In the genomic region with DNA sequence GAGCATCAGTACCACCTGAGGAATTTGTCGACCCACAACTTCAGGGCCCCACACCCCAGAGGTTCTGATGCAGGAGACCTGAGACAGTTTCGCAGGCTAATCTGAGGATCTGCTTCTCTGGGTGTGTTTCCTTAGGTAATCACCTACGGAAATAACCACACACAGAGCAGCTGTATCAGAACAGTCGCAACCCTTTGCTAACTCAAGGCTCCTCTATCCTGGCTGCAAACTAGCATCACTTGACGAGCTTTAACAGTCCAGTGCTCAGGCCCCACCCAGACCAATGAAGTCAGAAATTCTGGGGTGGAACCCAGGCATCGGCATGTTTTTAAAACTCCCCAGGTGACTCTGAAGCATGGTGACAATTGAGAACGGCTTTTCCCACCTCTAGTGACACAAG, we compare ENCODE assay signal across 19 cellular contexts. TPM values are rescaled to one million over a fixed set of nuclear protein-coding genes. Genes with fewer than 3 reads are reported as not detected.
DNase-seq lines count a peak whose midpoint lies in the region; ATAC-seq and TF ChIP-seq lines count a peak whose summit lies in the region.
"Had no signal": no experiment of that assay in that cellular context is flagged by ENCODE, and none has a peak within 500 bp of the region (broad histone marks: within the 10 kb centered on the region; RNA-seq: fewer than 3 reads in every experiment).

No MANE protein-coding gene starts in this region.

- no peak overlapping the region for H2BK5ac ChIP-seq in mesendoderm (ENCODE audit: low read length)

- ATAC-seq in stimulated activated naive CD8-positive, alpha-beta T cell treated with anti-CD3 and anti-CD28 coated beads, Interleukin-15, Interleukin-2, amounts not matched to agents 100 U/mL and 50 U/mL, for 24 hours = no peak
- peak; percentile 51 for ATAC-seq in GM21717 (IDR thresholded peaks at IDR 0.05; ENCODE audit: unreplicated experiment)
- ATAC-seq in HG03571 (IDR thresholded peaks at IDR 0.05; ENCODE audit: unreplicated experiment) = peak; percentile 47
- ATAC-seq: activated CD8-positive, alpha-beta T cell treated with anti-CD3 and anti-CD28 coated beads for 36 hours; left lobe of liver had no signal

- H3K4me1 Mint-ChIP-seq in stimulated activated naive CD8-positive, alpha-beta T cell treated with anti-CD3 and anti-CD28 coated beads, Interleukin-15, Interleukin-2, amounts not matched to agents 100 ng/mL and 50 ng/mL, for 24 hours (ENCODE audit: low read depth) = peaks cover 19% of the 10 kb centered on the region

- no peak overlapping the region for H3K9ac ChIP-seq in mesendoderm (ENCODE audit: low read length)

- H3K27ac Mint-ChIP-seq in stimulated activated naive CD8-positive, alpha-beta T cell treated with anti-CD3 and anti-CD28 coated beads, Interleukin-15, Interleukin-2, amounts not matched to agents 100 ng/mL and 50 ng/mL, for 24 hours = peak overlapping the region; percentile 58
- H3K27ac Mint-ChIP-seq: activated CD8-positive, alpha-beta T cell treated with anti-CD3 and anti-CD28 coated beads for 36 hours had no signal

- TF ChIP-seq CTCF in prostate gland (IDR thresholded peaks at IDR 0.05) = no peak

- no peak overlapping the region for H3K4me3 ChIP-seq in mesendoderm (ENCODE audit: low read length)
- H3K4me3 ChIP-seq in prostate gland = no peak overlapping the region
- H3K4me3 ChIP-seq: skin epidermis had no signal

- intact Hi-C loops in prostate gland (cut with DNase I) = no loop called here

- no peaks in the 10 kb centered on the region for H3K9me3 Mint-ChIP-seq in stimulated activated naive CD8-positive, alpha-beta T cell treated with anti-CD3 and anti-CD28 coated beads, Interleukin-15, Interleukin-2, amounts not matched to agents 100 ng/mL and 50 ng/mL, for 24 hours
- H3K9me3 Mint-ChIP-seq: activated CD8-positive, alpha-beta T cell treated with anti-CD3 and anti-CD28 coated beads for 36 hours had no signal

- H2BK120ac ChIP-seq in mesendoderm (ENCODE audit: low read depth, low read length) = no peak overlapping the region

- H3K79me2 ChIP-seq in mesendoderm (ENCODE audit: control insufficient read depth, insufficient read depth, low read length) = no peaks in the 10 kb centered on the region

- no peak for DNase-seq in stimulated activated naive CD8-positive, alpha-beta T cell treated with anti-CD3 and anti-CD28 coated beads, Interleukin-15, Interleukin-2, amounts not matched to agents 100 U/mL and 50 U/mL, for 24 hours
- DNase-seq in AG08396 (ENCODE audit: low spot score) = no peak
- DNase-seq in mesendoderm = no peak
- no peak for DNase-seq in prostate gland (ENCODE audit: low spot score)
- DNase-seq in COLO829 (ENCODE audit: low spot score) = no peak
- DNase-seq: activated CD8-positive, alpha-beta T cell treated with anti-CD3 and anti-CD28 coated beads for 36 hours; COR-L47; HCEC 1CT; MM.1S; NCI-H446; RPMI8226; T-helper 9 cell; trophoblast cell had no signal

- no peak overlapping the region for H4K5ac ChIP-seq in mesendoderm (ENCODE audit: low read length)

- no peaks in the 10 kb centered on the region for H3K27me3 ChIP-seq in mesendoderm (ENCODE audit: insufficient read depth, low read length, poor library complexity)
- H3K27me3 ChIP-seq in prostate gland (replicated peaks; ENCODE audit: insufficient read depth) = no peaks in the 10 kb centered on the region
- H3K27me3 ChIP-seq: neutrophil had no signal

- H3K36me3 Mint-ChIP-seq in stimulated activated naive CD8-positive, alpha-beta T cell treated with anti-CD3 and anti-CD28 coated beads, Interleukin-15, Interleukin-2, amounts not matched to agents 100 ng/mL and 50 ng/mL, for 24 hours (ENCODE audit: low read depth) = no peaks in the 10 kb centered on the region

- H3K27ac ChIP-seq in mesendoderm (ENCODE audit: low read depth, low read length) (no peak overlapping the region), prostate gland (no peak overlapping the region)
- H3K27ac ChIP-seq: neutrophil, skin epidermis had no signal

- no peak overlapping the region for H3K4ac ChIP-seq in mesendoderm (ENCODE audit: low read depth, low read length)

- no peak overlapping the region for H3K18ac ChIP-seq in mesendoderm (ENCODE audit: low read length)

- H3K56ac ChIP-seq in mesendoderm (ENCODE audit: low read length) = no peak overlapping the region

- no peaks in the 10 kb centered on the region for H3K9me3 ChIP-seq in prostate gland
- H3K9me3 ChIP-seq: neutrophil had no signal

- peaks cover 11% of the 10 kb centered on the region for H3K27me3 Mint-ChIP-seq in stimulated activated naive CD8-positive, alpha-beta T cell treated with anti-CD3 and anti-CD28 coated beads, Interleukin-15, Interleukin-2, amounts not matched to agents 100 ng/mL and 50 ng/mL, for 24 hours

- H3K4me3 Mint-ChIP-seq in stimulated activated naive CD8-positive, alpha-beta T cell treated with anti-CD3 and anti-CD28 coated beads, Interleukin-15, Interleukin-2, amounts not matched to agents 100 ng/mL and 50 ng/mL, for 24 hours = no peak overlapping the region
- H3K4me3 Mint-ChIP-seq: activated CD8-positive, alpha-beta T cell treated with anti-CD3 and anti-CD28 coated beads for 36 hours had no signal

- no peaks in the 10 kb centered on the region for H3K79me1 ChIP-seq in mesendoderm (ENCODE audit: low read length)

- peaks cover 7% of the 10 kb centered on the region for H3K4me1 ChIP-seq in mesendoderm (ENCODE audit: control insufficient read depth, low read depth, low read length)
- no peaks in the 10 kb centered on the region for H3K4me1 ChIP-seq in prostate gland (replicated peaks)

- no peak for TF ChIP-seq POLR2A in prostate gland (IDR thresholded peaks at IDR 0.05)

- no peak overlapping the region for H3K23ac ChIP-seq in mesendoderm (ENCODE audit: low read length)

- WGBS in mesendoderm (ENCODE audit: extremely low coverage, insufficient coverage, low lambda C conversion rate) = no CpG with 5 or more reads among the region's 7 CpGs
- 64% methylated on average over 7 of the region's 7 CpGs for WGBS in prostate gland

- H2AK5ac ChIP-seq in mesendoderm (ENCODE audit: low read length) = no peak overlapping the region

- H3K36me3 ChIP-seq in mesendoderm (ENCODE audit: control insufficient read depth, insufficient read depth, low read length) (no peaks in the 10 kb centered on the region), prostate gland (no peaks in the 10 kb centered on the region)
- H3K36me3 ChIP-seq: neutrophil had no signal

- H3K4me2 ChIP-seq in mesendoderm (ENCODE audit: low read length) = no peak overlapping the region

- H2BK15ac ChIP-seq in mesendoderm (replicated peaks; ENCODE audit: low read depth) = no peak overlapping the region

- H4K8ac ChIP-seq in mesendoderm (ENCODE audit: low read depth, low read length) = no peak overlapping the region

RNA-seq across cellular contexts. Expression of a gene that starts 20.7 kb away (rescaled TPM):
- polyA plus RNA-seq in mesendoderm (2013, experiment 1 of 2) = 8.9 TPM
- 8.0 TPM for polyA plus RNA-seq in mesendoderm (2013, experiment 2 of 2)
- 1 to 10 TPM; 4.6 to 8.1 TPM for total RNA-seq in prostate gland

RNA-seq across cellular contexts. Expression of a gene that starts 28.0 kb away (rescaled TPM):
- 117 TPM for polyA plus RNA-seq in mesendoderm (2013, experiment 1 of 2)
- 118 TPM for polyA plus RNA-seq in mesendoderm (2013, experiment 2 of 2)
- total RNA-seq in prostate gland = 10 to 100 TPM; 65.2 to 81.9 TPM

RNA-seq across cellular contexts. Expression of a gene that starts 35.2 kb away (rescaled TPM):
- polyA plus RNA-seq in mesendoderm (2013, experiment 1 of 2) = 355 TPM
- 362 TPM for polyA plus RNA-seq in mesendoderm (2013, experiment 2 of 2)
- total RNA-seq in prostate gland = 100 to 1,000 TPM in 1 of 2 donors, 10 to 100 TPM in 1; 54.5 to 195 TPM

RNA-seq across cellular contexts. Expression of a gene that starts 41.9 kb away (rescaled TPM):
- polyA plus RNA-seq in mesendoderm (2013, experiment 1 of 2) = 188 TPM
- polyA plus RNA-seq in mesendoderm (2013, experiment 2 of 2) = 174 TPM
- 10 to 100 TPM; 64.9 to 90.4 TPM for total RNA-seq in prostate gland
